Comparison of ENCODE assay signal across 15 cellular contexts in genomic region chr18:44521673-44522032, GRCh38.
"Had no signal": no experiment of that assay in that cellular context is flagged by ENCODE, and none has a peak within 500 bp of the region (broad histone marks: within the 10 kb centered on the region; RNA-seq: fewer than 3 reads in every experiment).

No MANE protein-coding gene starts in this region.

- H3K27me3 Mint-ChIP-seq: activated CD4-positive, alpha-beta T cell treated with anti-CD3 and anti-CD28 coated beads for 36 hours; activated CD8-positive, alpha-beta T cell treated with anti-CD3 and anti-CD28 coated beads for 36 hours; activated naive CD8-positive, alpha-beta T cell treated with anti-CD3 and anti-CD28 coated beads for 36 hours; stimulated activated naive CD8-positive, alpha-beta T cell treated with anti-CD3 and anti-CD28 coated beads, Interleukin-15, amount 100 ng/mL, for 72 hours; T-helper 17 cell had no signal

- H3K4me1 ChIP-seq: prostate gland had no signal

- ATAC-seq: activated CD4-positive, alpha-beta T cell treated with anti-CD3 and anti-CD28 coated beads for 36 hours; activated CD8-positive, alpha-beta T cell treated with anti-CD3 and anti-CD28 coated beads for 36 hours; stimulated activated naive CD8-positive, alpha-beta T cell treated with anti-CD3 and anti-CD28 coated beads, Interleukin-15, amount 100 ng/mL, for 72 hours; T-helper 17 cell had no signal

- H3K27me3 ChIP-seq: cardiac muscle cell had no signal

- H3K9me3 Mint-ChIP-seq: activated CD8-positive, alpha-beta T cell treated with anti-CD3 and anti-CD28 coated beads for 36 hours; activated naive CD8-positive, alpha-beta T cell treated with anti-CD3 and anti-CD28 coated beads for 36 hours; endodermal cell; nephron progenitor cell; stimulated activated naive CD8-positive, alpha-beta T cell treated with anti-CD3 and anti-CD28 coated beads, Interleukin-15, amount 100 ng/mL, for 72 hours; type B pancreatic cell had no signal

- H3K4me3 Mint-ChIP-seq: activated CD4-positive, alpha-beta T cell treated with anti-CD3 and anti-CD28 coated beads for 36 hours; activated CD8-positive, alpha-beta T cell treated with anti-CD3 and anti-CD28 coated beads for 36 hours; activated naive CD8-positive, alpha-beta T cell treated with anti-CD3 and anti-CD28 coated beads for 36 hours; endodermal cell; nephron progenitor cell; stimulated activated naive CD8-positive, alpha-beta T cell treated with anti-CD3 and anti-CD28 coated beads, Interleukin-15, amount 100 ng/mL, for 72 hours; T-helper 17 cell; type B pancreatic cell had no signal

- H3K4me1 Mint-ChIP-seq: activated CD4-positive, alpha-beta T cell treated with anti-CD3 and anti-CD28 coated beads for 36 hours; endodermal cell; nephron progenitor cell; T-helper 17 cell had no signal

- H3K4me3 ChIP-seq: cardiac muscle cell, dorsolateral prefrontal cortex, prostate gland had no signal

- H3K36me3 Mint-ChIP-seq: activated naive CD8-positive, alpha-beta T cell treated with anti-CD3 and anti-CD28 coated beads for 36 hours; type B pancreatic cell had no signal

- H3K9me3 ChIP-seq: prostate gland had no signal

- H3K36me3 ChIP-seq: cardiac muscle cell, prostate gland had no signal

- H3K27ac Mint-ChIP-seq: activated CD4-positive, alpha-beta T cell treated with anti-CD3 and anti-CD28 coated beads for 36 hours; activated CD8-positive, alpha-beta T cell treated with anti-CD3 and anti-CD28 coated beads for 36 hours; activated naive CD8-positive, alpha-beta T cell treated with anti-CD3 and anti-CD28 coated beads for 36 hours; endodermal cell; nephron progenitor cell; stimulated activated naive CD8-positive, alpha-beta T cell treated with anti-CD3 and anti-CD28 coated beads, Interleukin-15, amount 100 ng/mL, for 72 hours; T-helper 17 cell; type B pancreatic cell had no signal

- DNase-seq: activated CD4-positive, alpha-beta T cell treated with anti-CD3 and anti-CD28 coated beads for 36 hours; activated CD8-positive, alpha-beta T cell treated with anti-CD3 and anti-CD28 coated beads for 36 hours; activated naive CD8-positive, alpha-beta T cell treated with anti-CD3 and anti-CD28 coated beads for 36 hours; activated T-cell treated with anti-CD3 and anti-CD28 coated beads, Interleukin-2, amount 50 U/mL, for 48 hours; anterior cingulate cortex; dorsolateral prefrontal cortex; endodermal cell; glutamatergic neuron; nephron progenitor cell; occipital lobe; stimulated activated naive CD8-positive, alpha-beta T cell treated with anti-CD3 and anti-CD28 coated beads, Interleukin-15, amount 100 ng/mL, for 72 hours; T-helper 17 cell had no signal

- H3K27ac ChIP-seq: cardiac muscle cell, dorsolateral prefrontal cortex, prostate gland had no signal
